ENCODE assay signal across 9 cellular contexts in the genomic region with DNA sequence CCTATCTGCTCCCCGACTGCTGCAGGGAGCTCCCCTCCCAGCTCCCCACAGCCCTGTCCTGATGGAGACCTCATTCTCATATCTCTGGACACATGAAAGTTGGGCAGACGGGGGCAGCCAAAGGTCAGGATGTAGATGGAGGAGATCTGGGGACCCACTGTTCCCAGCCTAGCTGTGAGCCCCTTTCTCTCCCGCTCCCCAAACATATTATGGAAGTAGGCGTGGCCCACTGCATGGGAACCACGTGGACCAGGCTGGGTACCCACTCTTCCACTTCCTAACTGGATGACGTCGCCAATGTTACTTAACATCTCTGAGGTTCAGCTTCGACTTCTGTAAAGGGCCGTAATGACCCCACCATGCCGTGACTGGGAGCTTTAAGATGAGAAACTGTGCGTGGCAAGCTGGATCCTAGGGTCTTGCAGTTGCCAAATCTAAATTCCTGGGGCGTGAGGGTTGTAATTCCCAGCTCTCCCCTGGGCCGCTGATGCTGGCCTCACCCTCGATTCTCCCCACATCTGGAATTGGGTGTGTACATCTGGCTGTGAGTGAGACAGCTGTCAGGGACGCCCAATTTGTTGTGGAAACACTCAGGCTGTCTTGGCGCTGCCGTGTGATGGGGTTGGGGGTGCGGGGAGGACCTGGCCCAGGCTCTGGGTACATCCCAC. TPM values are rescaled to one million over a fixed set of nuclear protein-coding genes. Genes with fewer than 3 reads are reported as not detected.
A peak's percentile ranks its signal among the peaks of the same experiment; 100 is the strongest.
DNase-seq lines count a peak whose midpoint lies in the region; ATAC-seq, FAIRE-seq and TF ChIP-seq lines count a peak whose summit lies in the region.
"Had no signal": no experiment of that assay in that cellular context is flagged by ENCODE, and none has a peak within 500 bp of the region (broad histone marks: within the 10 kb centered on the region; RNA-seq: fewer than 3 reads in every experiment).

No MANE protein-coding gene starts in this region.

- POLR2A ChIA-PET in CD4-positive, alpha-beta T cell (lab: Charles Lee): interaction anchor here (2.0 to 3.8 kb wide), 7 partner anchors 16 to 182 kb away, joined by 4 to 16 read pairs (median 12); a partner anchor contains a TSS

- peak overlapping the region; percentile 86 for H3K4me3 Mint-ChIP-seq in CD4-positive, alpha-beta T cell
- peak overlapping the region; percentile 77 for H3K4me3 Mint-ChIP-seq in neural crest cell

- no peaks in the 10 kb centered on the region for H3K27me3 Mint-ChIP-seq in CD4-positive, alpha-beta T cell
- H3K27me3 Mint-ChIP-seq in neural crest cell (ENCODE audit: low read depth): peaks cover 29% of the 10 kb centered on the region

- no peak for TF ChIP-seq CTCF in CD4-positive, alpha-beta T cell (IDR thresholded peaks at IDR 0.05)
- TF ChIP-seq CTCF in neural crest cell (conservative IDR thresholded peaks at IDR 0.05): no peak

- no peaks in the 10 kb centered on the region for H3K9me3 Mint-ChIP-seq in CD4-positive, alpha-beta T cell
- H3K9me3 Mint-ChIP-seq in neural crest cell: no peaks in the 10 kb centered on the region

- intact Hi-C loops in CD4-positive, alpha-beta T cell (cut with DNase I, micrococcal nuclease): loop anchor here in 1 of 2 experiments (10.0 kb wide), 1 partner anchor 302 kb away; a partner anchor contains a TSS

- CTCF ChIA-PET in CD4-positive, alpha-beta T cell (lab: Charles Lee): interaction anchor here (0.8 to 5.2 kb wide), 9 partner anchors 9 to 224 kb away, joined by 3 to 55 read pairs (median 6); a partner anchor contains a TSS

- H3K27ac ChIP-seq in CD4-positive, alpha-beta T cell (ENCODE audit: low read depth, low read length): no peak overlapping the region
- H3K27ac ChIP-seq: HL-60 had no signal

- peaks cover 4% of the 10 kb centered on the region for H3K27me3 ChIP-seq in CD4-positive, alpha-beta T cell (ENCODE audit: control insufficient read depth, insufficient read depth, low read length)

- no peak for DNase-seq in CD4-positive, alpha-beta T cell
- peak; percentile 17 for DNase-seq in NOMO-1 treated with dmso at 0.1 percent for 144 hours (lab: John Stamatoyannopoulos, UW; ENCODE audit: unreplicated experiment)
- DNase-seq in epidermal melanocyte (ENCODE audit: insufficient read length, low spot score): peak; percentile 37
- no peak for DNase-seq in neural crest cell (ENCODE audit: low read depth, low spot score)
- no peak for DNase-seq in frontal cortex (ENCODE audit: low spot score in 2 of 2)
- DNase-seq in activated CD4-positive, CD25-positive, alpha-beta regulatory T cell (lab: John Stamatoyannopoulos, UW): no peak
- DNase-seq in NCI-H1417 treated with DMSO at 0.1 percent for 48 hours (lab: John Stamatoyannopoulos, UW): no peak
- no peak for DNase-seq in NCI-H345 (lab: John Stamatoyannopoulos, UW)

- H3K36me3 Mint-ChIP-seq in CD4-positive, alpha-beta T cell (ENCODE audit: low read depth): no peaks in the 10 kb centered on the region
- no peaks in the 10 kb centered on the region for H3K36me3 Mint-ChIP-seq in neural crest cell (ENCODE audit: low read depth)

- no peak for ATAC-seq in CD4-positive, alpha-beta T cell (ENCODE audit: poor library complexity)

- no peak overlapping the region for H3K27ac Mint-ChIP-seq in CD4-positive, alpha-beta T cell
- no peak overlapping the region for H3K27ac Mint-ChIP-seq in neural crest cell (ENCODE audit: unreplicated experiment)

- peaks cover 12% of the 10 kb centered on the region for H3K4me1 Mint-ChIP-seq in CD4-positive, alpha-beta T cell (ENCODE audit: low read depth)
- peaks cover 32% of the 10 kb centered on the region for H3K4me1 Mint-ChIP-seq in neural crest cell

- no peak for FAIRE-seq in frontal cortex (lab: Jason Lieb, UNC)

- no peaks in the 10 kb centered on the region for H3K9me3 ChIP-seq in CD4-positive, alpha-beta T cell (ENCODE audit: control insufficient read depth, low read length)

RNA-seq across cellular contexts. Expression of a gene that starts 1.8 kb away (rescaled TPM):
- under 1 TPM in 1 of 2 experiments, not detected in 1; 0.96 TPM for total RNA-seq in CD4-positive, alpha-beta T cell
- total RNA-seq in neural crest cell (2.3 and 4.0 TPM in 2 replicates), frontal cortex (6.1 TPM)

RNA-seq across cellular contexts. Expression of a gene that starts 17.2 kb away (rescaled TPM):
- total RNA-seq in CD4-positive, alpha-beta T cell: 10 to 100 TPM; 50.3 to 60.1 TPM
- 96.3 and 99.0 TPM in 2 replicates for total RNA-seq in neural crest cell
- 17.5 TPM for total RNA-seq in frontal cortex

RNA-seq across cellular contexts. Expression of a gene that starts 38.1 kb away (rescaled TPM):
- under 1 TPM; 0.73 to 0.85 TPM for total RNA-seq in CD4-positive, alpha-beta T cell
- total RNA-seq in neural crest cell (3.3 TPM in 2 replicates), frontal cortex (5.3 TPM)

RNA-seq across cellular contexts. Expression of a gene that starts 54.7 kb away (rescaled TPM):
- total RNA-seq in CD4-positive, alpha-beta T cell: 10 to 100 TPM in 1 of 2 experiments, 1 to 10 TPM in 1; 9.6 to 10.6 TPM
- total RNA-seq in neural crest cell (63.7 and 66.9 TPM in 2 replicates), frontal cortex (2.9 TPM)

Comparison
In these comparisons a context has a peak if more than half of its experiments do, and no peak if none do; other contexts are left out.
1. DNase-seq: peak in NOMO-1 treated with dmso at 0.1 percent for 144 hours (single experiment) and epidermal melanocyte (single experiment); none in CD4-positive, alpha-beta T cell (0 of 10), neural crest cell (single experiment), frontal cortex (0 of 2), activated CD4-positive, CD25-positive, alpha-beta regulatory T cell (0 of 4), NCI-H1417 treated with DMSO at 0.1 percent for 48 hours (single experiment) and NCI-H345 (single experiment).